1 cellular context compared by ENCODE assay signal in genomic region chr5:68239485-68239884, GRCh38.
TF ChIP-seq lines count a peak whose summit lies in the region.

No MANE protein-coding gene starts in this region.

TF ChIP-seq in GM23338, 12 proteins besides CTCF, POLR2A, EP300 and RAD21 (continued from another document):
- TF ChIP-seq, protein P1, sequence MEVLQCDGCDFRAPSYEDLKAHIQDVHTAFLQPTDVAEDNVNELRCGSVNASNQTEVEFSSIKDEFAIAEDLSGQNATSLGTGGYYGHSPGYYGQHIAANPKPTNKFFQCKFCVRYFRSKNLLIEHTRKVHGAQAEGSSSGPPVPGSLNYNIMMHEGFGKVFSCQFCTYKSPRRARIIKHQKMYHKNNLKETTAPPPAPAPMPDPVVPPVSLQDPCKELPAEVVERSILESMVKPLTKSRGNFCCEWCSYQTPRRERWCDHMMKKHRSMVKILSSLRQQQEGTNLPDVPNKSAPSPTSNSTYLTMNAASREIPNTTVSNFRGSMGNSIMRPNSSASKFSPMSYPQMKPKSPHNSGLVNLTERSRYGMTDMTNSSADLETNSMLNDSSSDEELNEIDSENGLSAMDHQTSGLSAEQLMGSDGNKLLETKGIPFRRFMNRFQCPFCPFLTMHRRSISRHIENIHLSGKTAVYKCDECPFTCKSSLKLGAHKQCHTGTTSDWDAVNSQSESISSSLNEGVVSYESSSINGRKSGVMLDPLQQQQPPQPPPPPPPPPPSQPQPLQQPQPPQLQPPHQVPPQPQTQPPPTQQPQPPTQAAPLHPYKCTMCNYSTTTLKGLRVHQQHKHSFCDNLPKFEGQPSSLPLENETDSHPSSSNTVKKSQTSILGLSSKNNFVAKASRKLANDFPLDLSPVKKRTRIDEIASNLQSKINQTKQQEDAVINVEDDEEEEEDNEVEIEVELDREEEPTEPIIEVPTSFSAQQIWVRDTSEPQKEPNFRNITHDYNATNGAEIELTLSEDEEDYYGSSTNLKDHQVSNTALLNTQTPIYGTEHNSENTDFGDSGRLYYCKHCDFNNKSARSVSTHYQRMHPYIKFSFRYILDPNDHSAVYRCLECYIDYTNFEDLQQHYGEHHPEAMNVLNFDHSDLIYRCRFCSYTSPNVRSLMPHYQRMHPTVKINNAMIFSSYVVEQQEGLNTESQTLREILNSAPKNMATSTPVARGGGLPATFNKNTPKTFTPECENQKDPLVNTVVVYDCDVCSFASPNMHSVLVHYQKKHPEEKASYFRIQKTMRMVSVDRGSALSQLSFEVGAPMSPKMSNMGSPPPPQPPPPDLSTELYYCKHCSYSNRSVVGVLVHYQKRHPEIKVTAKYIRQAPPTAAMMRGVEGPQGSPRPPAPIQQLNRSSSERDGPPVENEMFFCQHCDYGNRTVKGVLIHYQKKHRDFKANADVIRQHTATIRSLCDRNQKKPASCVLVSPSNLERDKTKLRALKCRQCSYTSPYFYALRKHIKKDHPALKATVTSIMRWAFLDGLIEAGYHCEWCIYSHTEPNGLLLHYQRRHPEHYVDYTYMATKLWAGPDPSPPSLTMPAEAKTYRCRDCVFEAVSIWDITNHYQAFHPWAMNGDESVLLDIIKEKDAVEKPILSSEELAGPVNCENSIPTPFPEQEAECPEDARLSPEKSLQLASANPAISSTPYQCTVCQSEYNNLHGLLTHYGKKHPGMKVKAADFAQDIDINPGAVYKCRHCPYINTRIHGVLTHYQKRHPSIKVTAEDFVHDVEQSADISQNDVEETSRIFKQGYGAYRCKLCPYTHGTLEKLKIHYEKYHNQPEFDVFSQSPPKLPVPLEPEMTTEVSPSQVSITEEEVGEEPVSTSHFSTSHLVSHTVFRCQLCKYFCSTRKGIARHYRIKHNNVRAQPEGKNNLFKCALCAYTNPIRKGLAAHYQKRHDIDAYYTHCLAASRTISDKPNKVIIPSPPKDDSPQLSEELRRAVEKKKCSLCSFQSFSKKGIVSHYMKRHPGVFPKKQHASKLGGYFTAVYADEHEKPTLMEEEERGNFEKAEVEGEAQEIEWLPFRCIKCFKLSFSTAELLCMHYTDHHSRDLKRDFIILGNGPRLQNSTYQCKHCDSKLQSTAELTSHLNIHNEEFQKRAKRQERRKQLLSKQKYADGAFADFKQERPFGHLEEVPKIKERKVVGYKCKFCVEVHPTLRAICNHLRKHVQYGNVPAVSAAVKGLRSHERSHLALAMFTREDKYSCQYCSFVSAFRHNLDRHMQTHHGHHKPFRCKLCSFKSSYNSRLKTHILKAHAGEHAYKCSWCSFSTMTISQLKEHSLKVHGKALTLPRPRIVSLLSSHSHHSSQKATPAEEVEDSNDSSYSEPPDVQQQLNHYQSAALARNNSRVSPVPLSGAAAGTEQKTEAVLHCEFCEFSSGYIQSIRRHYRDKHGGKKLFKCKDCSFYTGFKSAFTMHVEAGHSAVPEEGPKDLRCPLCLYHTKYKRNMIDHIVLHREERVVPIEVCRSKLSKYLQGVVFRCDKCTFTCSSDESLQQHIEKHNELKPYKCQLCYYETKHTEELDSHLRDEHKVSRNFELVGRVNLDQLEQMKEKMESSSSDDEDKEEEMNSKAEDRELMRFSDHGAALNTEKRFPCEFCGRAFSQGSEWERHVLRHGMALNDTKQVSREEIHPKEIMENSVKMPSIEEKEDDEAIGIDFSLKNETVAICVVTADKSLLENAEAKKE (CRISPR knock-in tag; IDR thresholded peaks at IDR 0.05): no peak
- TF ChIP-seq CREB1 (CRISPR knock-in tag; IDR thresholded peaks at IDR 0.05; ENCODE audit: low read depth): no peak
- TF ChIP-seq NANOG (IDR thresholded peaks at IDR 0.05; ENCODE audit: borderline replicate concordance): no peak
- no peak for TF ChIP-seq REST (IDR thresholded peaks at IDR 0.05; ENCODE audit: unreplicated experiment)
- TF ChIP-seq EZH2 (IDR thresholded peaks at IDR 0.05; ENCODE audit: low read depth, unreplicated experiment): no peak
- no peak for TF ChIP-seq ETS1 (IDR thresholded peaks at IDR 0.05)
- TF ChIP-seq EZH2phosphoT487 (IDR thresholded peaks at IDR 0.05; ENCODE audit: unreplicated experiment): no peak
- TF ChIP-seq ZNF114 (CRISPR knock-in tag; IDR thresholded peaks at IDR 0.05): no peak
- no peak for TF ChIP-seq ZNF331 (CRISPR knock-in tag; IDR thresholded peaks at IDR 0.05; ENCODE audit: low read depth)
